ENCODE assay signal across 1 cellular context in genomic region chr2:240560084-240560479, GRCh38.
TF ChIP-seq lines count a peak whose summit lies in the region.

DUSP28 (plus strand) TSS chr2:240560357; CDS start chr2:240560685, 328 bp downstream.

TF ChIP-seq in H1, 55 proteins besides CTCF, POLR2A, EP300 and RAD21 (continued from another document):
- TF ChIP-seq, protein P1, sequence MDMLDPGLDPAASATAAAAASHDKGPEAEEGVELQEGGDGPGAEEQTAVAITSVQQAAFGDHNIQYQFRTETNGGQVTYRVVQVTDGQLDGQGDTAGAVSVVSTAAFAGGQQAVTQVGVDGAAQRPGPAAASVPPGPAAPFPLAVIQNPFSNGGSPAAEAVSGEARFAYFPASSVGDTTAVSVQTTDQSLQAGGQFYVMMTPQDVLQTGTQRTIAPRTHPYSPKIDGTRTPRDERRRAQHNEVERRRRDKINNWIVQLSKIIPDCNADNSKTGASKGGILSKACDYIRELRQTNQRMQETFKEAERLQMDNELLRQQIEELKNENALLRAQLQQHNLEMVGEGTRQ (IDR thresholded peaks at IDR 0.05; ENCODE audit: low read length), result no peak
- TF ChIP-seq SP4 (IDR thresholded peaks at IDR 0.05; ENCODE audit: low read length), result no peak
- TF ChIP-seq SP1 (IDR thresholded peaks at IDR 0.05; ENCODE audit: low read depth, low read length), result 0 out of 2 replicates have a peak, but pooled peaks have one; percentile 35
- TF ChIP-seq POLR2AphosphoS5 (IDR thresholded peaks at IDR 0.05; ENCODE audit: low read depth, low read length), result peak; percentile 15; the same call in 1 of the 2 replicates
- TF ChIP-seq SIRT6 (IDR thresholded peaks at IDR 0.05; ENCODE audit: low read length), result no peak
- no peak for TF ChIP-seq EGR1 (IDR thresholded peaks at IDR 0.05; ENCODE audit: borderline replicate concordance, low read depth, low read length)
- TF ChIP-seq MAX (IDR thresholded peaks at IDR 0.05), result peak; percentile 98
- TF ChIP-seq BACH1 (IDR thresholded peaks at IDR 0.05; ENCODE audit: low read length), result 0 out of 2 replicates have a peak, but pooled peaks have one; percentile 33
- TF ChIP-seq TAF1 (IDR thresholded peaks at IDR 0.05; ENCODE audit: low read depth, low read length), result peak; percentile 42; the same call in 1 of the 2 replicates
- TF ChIP-seq BRCA1 (IDR thresholded peaks at IDR 0.05; ENCODE audit: low read depth, low read length), result no peak
- TF ChIP-seq SIX5 (IDR thresholded peaks at IDR 0.05; ENCODE audit: low read depth, low read length), result no peak
- TF ChIP-seq SP2 (IDR thresholded peaks at IDR 0.05; ENCODE audit: low read length), result no peak
- TF ChIP-seq KDM1A (IDR thresholded peaks at IDR 0.05; ENCODE audit: borderline replicate concordance, low read length), result no peak
- no peak for TF ChIP-seq SRF (IDR thresholded peaks at IDR 0.05; ENCODE audit: low read depth, low read length)
- no peak for TF ChIP-seq CHD1 (IDR thresholded peaks at IDR 0.05; ENCODE audit: low read depth, low read length)
- no peak for TF ChIP-seq SUZ12 (IDR thresholded peaks at IDR 0.05; ENCODE audit: low read length)
- 0 out of 2 replicates have a peak, but pooled peaks have one; percentile 12 for TF ChIP-seq TBP (IDR thresholded peaks at IDR 0.05; ENCODE audit: low read depth, low read length)
